In genomic region chr20:61558726-61559125, GRCh38 we compare ENCODE assay signal across 18 cellular contexts.
A peak's percentile ranks its signal among the peaks of the same experiment; 100 is the strongest.
DNase-seq lines count a peak whose midpoint lies in the region; ATAC-seq and TF ChIP-seq lines count a peak whose summit lies in the region.
"Had no signal": no experiment of that assay in that cellular context is flagged by ENCODE, and none has a peak within 500 bp of the region (broad histone marks: within the 10 kb centered on the region; RNA-seq: fewer than 3 reads in every experiment).

No MANE protein-coding gene starts in this region.

- H2AFZ ChIP-seq in neural cell (ENCODE audit: low read depth, low read length): no peak overlapping the region
- H2AFZ ChIP-seq: PC-9 had no signal

- no peaks in the 10 kb centered on the region for H3F3A ChIP-seq in neural cell (ENCODE audit: insufficient read depth, low read length, poor library complexity, severe bottlenecking)

- H3K9me3 Mint-ChIP-seq in brain: peaks cover 0 to 6% (median 2%) of the 10 kb centered on the region in 5 experiments

- intact Hi-C loops in left cardiac atrium (cut with DNase I): loop anchor here in 1 of 2 donors (10.0 kb wide), 1 partner anchor 64 kb away; no protein-coding TSS in a partner anchor

- H3K27ac ChIP-seq in neural cell (ENCODE audit: low read length) (no peak overlapping the region), Peyer's patch (no peak overlapping the region)
- H3K27ac ChIP-seq: gastroesophageal sphincter, PC-9, suprapubic skin had no signal

- H3K9me3 ChIP-seq in neural cell (ENCODE audit: low read length): no peaks in the 10 kb centered on the region
- H3K9me3 ChIP-seq in Peyer's patch: no peaks in the 10 kb centered on the region
- H3K9me3 ChIP-seq: BE2C, gastroesophageal sphincter, suprapubic skin had no signal

- ATAC-seq in left cardiac atrium: no peak
- ATAC-seq in HG03460 (IDR thresholded peaks at IDR 0.05; ENCODE audit: unreplicated experiment): no peak
- ATAC-seq: gastroesophageal sphincter, GM12878, T-cell, WTC11 had no signal

- no peaks in the 10 kb centered on the region for H4K20me1 ChIP-seq in neural cell (ENCODE audit: insufficient read depth)

- no peaks in the 10 kb centered on the region for H3K36me3 Mint-ChIP-seq in brain
- H3K36me3 Mint-ChIP-seq: T-cell, WTC11 had no signal

- H3K27me3 ChIP-seq in neural cell (ENCODE audit: insufficient read depth, low read depth, low read length) (no peaks in the 10 kb centered on the region), Peyer's patch (no peaks in the 10 kb centered on the region)
- H3K27me3 ChIP-seq: BE2C had no signal

- no peak overlapping the region for H3K9ac ChIP-seq in neural cell (ENCODE audit: low read length)

- DNase-seq in EH (ENCODE audit: low read depth) (peak; percentile 52), NCI-H128 (lab: John Stamatoyannopoulos, UW; ENCODE audit: unreplicated experiment) (peak; percentile 14), Peyer's patch (no peak), NCI-H1048 (lab: John Stamatoyannopoulos, UW) (no peak), left cardiac atrium (no peak)
- DNase-seq: activated effector memory CD4-positive, alpha-beta T cell treated with anti-CD3 and anti-CD28 coated beads, Interleukin-2, amount 50 U/mL, for 16 hours; BE2C; DMS53; NCI-H446 treated with DMSO at 0.1 percent for 48 hours; PC-9; T-cell had no signal

- peak overlapping the region in 3 of 5 experiments; percentile 41 to 61 (median 51) for H3K27ac Mint-ChIP-seq in brain
- H3K27ac Mint-ChIP-seq: T-cell, WTC11 had no signal

- no peak for TF ChIP-seq RAD21 in neural cell (conservative IDR thresholded peaks at IDR 0.05)

- no peaks in the 10 kb centered on the region for H3K9me2 ChIP-seq in neural cell (ENCODE audit: insufficient read depth, low read length)

- H3K36me3 ChIP-seq in neural cell (ENCODE audit: insufficient read depth, low read length) (no peaks in the 10 kb centered on the region), Peyer's patch (no peaks in the 10 kb centered on the region)
- H3K36me3 ChIP-seq: BE2C, gastroesophageal sphincter, suprapubic skin had no signal

- H3K79me2 ChIP-seq in neural cell (replicated peaks; ENCODE audit: insufficient read depth, low read length): no peaks in the 10 kb centered on the region

- no peak overlapping the region for H3K4me2 ChIP-seq in neural cell (ENCODE audit: low read length)
- H3K4me2 ChIP-seq: PC-9 had no signal

- H3K4me3 ChIP-seq in neural cell (ENCODE audit: low read length): no peak overlapping the region
- no peak overlapping the region for H3K4me3 ChIP-seq in Peyer's patch
- H3K4me3 ChIP-seq: gastroesophageal sphincter, GM12878, PC-9, suprapubic skin had no signal

- no peak for TF ChIP-seq EP300 in neural cell (conservative IDR thresholded peaks at IDR 0.05; ENCODE audit: poor library complexity, severe bottlenecking)

- H3K4me1 ChIP-seq in Peyer's patch: no peaks in the 10 kb centered on the region
- H3K4me1 ChIP-seq: BE2C, gastroesophageal sphincter, suprapubic skin had no signal

- no peak for TF ChIP-seq POLR2A in Peyer's patch (IDR thresholded peaks at IDR 0.05)

- H3K4me1 Mint-ChIP-seq in brain: peaks cover 38% of the 10 kb centered on the region
- H3K4me1 Mint-ChIP-seq: T-cell had no signal

- H3K4me3 Mint-ChIP-seq in brain: no peak overlapping the region
- H3K4me3 Mint-ChIP-seq: T-cell, WTC11 had no signal

- TF ChIP-seq CTCF in brain (conservative IDR thresholded peaks at IDR 0.05): no peak
- TF ChIP-seq CTCF in neural cell (IDR thresholded peaks at IDR 0.05; ENCODE audit: poor library complexity, severe bottlenecking): no peak
- no peak for TF ChIP-seq CTCF in Peyer's patch (IDR thresholded peaks at IDR 0.05)

- H3K27me3 Mint-ChIP-seq in brain: peaks cover 3% of the 10 kb centered on the region
- H3K27me3 Mint-ChIP-seq: T-cell had no signal

TF ChIP-seq in neural cell, 6 proteins besides CTCF, POLR2A, EP300 and RAD21:
- TF ChIP-seq REST (IDR thresholded peaks at IDR 0.05; ENCODE audit: borderline replicate concordance): no peak
- TF ChIP-seq POLR2AphosphoS5 (IDR thresholded peaks at IDR 0.05): peak; percentile 28
TF ChIP-seq in neural cell: peak in this region for 1.

Comparison
In these comparisons a context has a peak if more than half of its experiments do, and no peak if none do; other contexts are left out.
1. DNase-seq: peak in EH (single experiment) and NCI-H128 (single experiment); none in Peyer's patch (0 of 3), NCI-H1048 (single experiment) and left cardiac atrium (single experiment).